9 cellular contexts compared by ENCODE assay signal in the genomic region with DNA sequence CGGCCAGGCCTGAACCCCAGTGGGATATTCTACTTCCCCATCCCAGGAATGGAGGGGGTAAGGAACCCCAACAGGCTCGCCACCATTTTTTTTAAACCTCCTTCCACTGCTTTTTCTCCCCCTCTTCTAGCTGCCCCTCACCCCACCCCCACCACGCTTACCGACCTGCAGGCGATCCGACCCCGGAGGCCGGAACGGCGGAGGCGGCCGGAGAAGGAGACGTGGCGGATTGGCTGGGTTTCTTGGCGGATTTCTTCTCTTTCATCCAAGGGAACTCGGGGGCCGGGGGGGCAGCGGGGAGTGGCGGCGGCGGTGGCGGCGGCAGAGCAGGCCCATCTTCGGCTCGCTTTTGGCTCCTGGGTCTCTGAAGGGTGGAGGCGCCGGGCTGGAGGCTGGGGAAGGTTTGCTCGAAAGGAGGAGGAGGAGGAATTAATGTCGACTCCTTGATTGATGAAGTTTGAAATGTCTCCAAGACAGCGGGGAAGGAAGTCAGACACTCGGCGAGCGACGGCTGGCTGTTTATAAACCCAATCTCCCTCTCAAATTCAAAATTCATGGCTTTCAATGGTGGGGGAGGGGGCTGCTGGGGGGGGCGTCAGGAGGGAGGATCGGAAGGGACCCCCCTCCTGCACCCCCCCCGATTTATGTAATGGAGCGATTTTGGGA. TPM values are rescaled to one million over a fixed set of nuclear protein-coding genes. Genes with fewer than 3 reads are reported as not detected.
DNase-seq lines count a peak whose midpoint lies in the region; ATAC-seq and TF ChIP-seq lines count a peak whose summit lies in the region.
"Had no signal": no experiment of that assay in that cellular context is flagged by ENCODE, and none has a peak within 500 bp of the region (broad histone marks: within the 10 kb centered on the region; RNA-seq: fewer than 3 reads in every experiment).

No MANE protein-coding gene starts in this region.

- H3K27ac ChIP-seq in lower lobe of right lung, result peak overlapping the region; percentile 86

- peaks cover 3% of the 10 kb centered on the region for H3K36me3 Mint-ChIP-seq in T-cell

- POLR2A ChIA-PET in T-cell (lab: Charles Lee), result no interaction called here

- peaks cover 55 to 71% (median 65%) of the 10 kb centered on the region in 3 donors for H3K4me1 Mint-ChIP-seq in T-cell

- H3K27me3 ChIP-seq in lower lobe of right lung (ENCODE audit: low read depth), result peaks cover 72% of the 10 kb centered on the region

- H3K4me1 ChIP-seq in lower lobe of right lung, result peaks cover 24% of the 10 kb centered on the region

- H3K4me3 Mint-ChIP-seq in T-cell, result peak overlapping the region; percentile 90 to 98 (median 91)

- no peaks in the 10 kb centered on the region for H3K36me3 ChIP-seq in lower lobe of right lung

- ATAC-seq in T-cell (replicated peaks in 1 of 4) (peak in 1 of 4 experiments; percentile 4), lower lobe of right lung (peak; percentile 52 to 75), HG03565 (IDR thresholded peaks at IDR 0.05; ENCODE audit: unreplicated experiment) (no peak), GM18520 (IDR thresholded peaks at IDR 0.05; ENCODE audit: unreplicated experiment) (no peak), HG03097 (IDR thresholded peaks at IDR 0.05; ENCODE audit: low FRiP score, unreplicated experiment) (no peak)

- CTCF ChIA-PET in T-cell (lab: Charles Lee), result no interaction called here

- H3K4me3 ChIP-seq in cardiac fibroblast (replicated peaks in 1 of 2; ENCODE audit: low read depth in 2 of 2, low read length in 2 of 2), result peak overlapping the region; percentile 64 to 74
- peak overlapping the region; percentile 58 for H3K4me3 ChIP-seq in lower lobe of right lung

- DNase-seq in T-cell (peak in 18 of 34 experiments; percentile 7 to 50 (median 26)), cardiac fibroblast (ENCODE audit: low read depth in 2 of 2) (peak; percentile 84 to 86), lower lobe of right lung (peak; percentile 73)
- DNase-seq in stimulated activated naive CD4-positive, alpha-beta T cell treated with Interleukin-2 at 50 U/mL for 16 hours (lab: John Stamatoyannopoulos, UW), result peak; percentile 27

- peaks cover 10 to 15% of the 10 kb centered on the region in 2 donors for H3K27me3 Mint-ChIP-seq in T-cell

- intact Hi-C loops in lower lobe of right lung (cut with DNase I), result no loop called here

- no peaks in the 10 kb centered on the region for H3K9me3 Mint-ChIP-seq in T-cell

- TF ChIP-seq CTCF in cardiac fibroblast (IDR thresholded peaks at IDR 0.05; ENCODE audit: low read depth, low read length) (no peak), lower lobe of right lung (IDR thresholded peaks at IDR 0.05) (no peak)

- peak overlapping the region; percentile 90 to 96 for H3K27ac Mint-ChIP-seq in T-cell

- TF ChIP-seq POLR2A in GM18526 (IDR thresholded peaks at IDR 0.05; ENCODE audit: extremely low read depth, insufficient read length), result peak; percentile 39

- no peaks in the 10 kb centered on the region for H3K9me3 ChIP-seq in lower lobe of right lung

RNA-seq across cellular contexts. Expression of a gene that starts 0.4 kb away (rescaled TPM):
- total RNA-seq in T-cell, result 10 to 100 TPM; 12.1 to 37.3 (median 25.6) TPM
- total RNA-seq in lower lobe of right lung, result 5.6 TPM
- total RNA-seq: SK-MEL-5 had no signal

RNA-seq across cellular contexts. Expression of a gene that starts 13.7 kb away (rescaled TPM):
- not detected for total RNA-seq in T-cell
- not detected for total RNA-seq in lower lobe of right lung
- total RNA-seq: SK-MEL-5 had no signal

RNA-seq across cellular contexts. Expression of a gene that starts 33.7 kb away (rescaled TPM):
- total RNA-seq in T-cell, result 1 to 10 TPM; 1.4 to 3.7 (median 1.5) TPM
- total RNA-seq in lower lobe of right lung, result 5.8 TPM

RNA-seq across cellular contexts. Expression of a gene that starts 45.6 kb away (rescaled TPM):
- total RNA-seq in T-cell (1 to 10 TPM; 3.5 to 7.7 (median 4.2) TPM), lower lobe of right lung (11.3 TPM)

RNA-seq across cellular contexts. Expression of a gene that starts 49.1 kb away (rescaled TPM):
- total RNA-seq in T-cell (not detected), lower lobe of right lung (3.9 TPM)
- total RNA-seq: SK-MEL-5 had no signal

Comparison
In these comparisons a context has a peak if more than half of its experiments do, and no peak if none do; other contexts are left out.
1. ATAC-seq: peak in lower lobe of right lung (2 of 2); none in HG03565 (single experiment), GM18520 (single experiment) and HG03097 (single experiment).
2. DNase-seq: peak in every context shown above with its lines; median percentile 85 in cardiac fibroblast; 73 in lower lobe of right lung; 27 in stimulated activated naive CD4-positive, alpha-beta T cell treated with Interleukin-2 at 50 U/mL for 16 hours; 26 in T-cell.